15 cellular contexts compared by ENCODE assay signal in the genomic region with DNA sequence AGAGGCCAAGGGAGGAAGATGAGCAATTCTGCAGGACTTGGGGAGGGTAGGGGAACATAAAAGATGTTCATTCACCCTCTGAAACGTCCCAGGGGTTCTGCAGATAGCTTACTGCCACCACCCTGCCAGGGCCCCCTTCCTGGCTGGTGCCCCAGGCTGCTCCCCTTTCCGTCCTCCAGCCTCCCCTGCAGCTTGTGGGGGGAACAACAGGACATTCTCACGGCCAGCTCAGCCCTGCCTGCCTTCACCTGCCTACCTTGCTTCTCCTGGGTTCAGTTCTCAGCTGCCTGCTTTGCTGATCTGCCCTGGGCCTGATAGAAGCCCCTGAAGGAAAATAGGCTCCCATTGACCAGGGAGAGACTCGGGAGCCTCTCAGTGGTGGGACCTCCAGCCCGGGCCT.
"Had no signal": no experiment of that assay in that cellular context is flagged by ENCODE, and none has a peak within 500 bp of the region (broad histone marks: within the 10 kb centered on the region; RNA-seq: fewer than 3 reads in every experiment).

No MANE protein-coding gene starts in this region.

- H3K36me3 ChIP-seq: esophagus muscularis mucosa, sigmoid colon, spleen, upper lobe of left lung had no signal

- H3K27ac ChIP-seq: esophagus muscularis mucosa, sigmoid colon, spleen, testis, upper lobe of left lung, VCaP had no signal

- H3K4me3 ChIP-seq: esophagus muscularis mucosa, lung, sigmoid colon, spleen, testis, upper lobe of left lung had no signal

- H3K27me3 ChIP-seq: esophagus muscularis mucosa, sigmoid colon, spleen, testis, upper lobe of left lung had no signal

- DNase-seq: activated CD4-positive, alpha-beta T cell treated with anti-CD3 and anti-CD28 coated beads, Interleukin-2, amount 50 U/mL, for 48 hours; effector CD8-positive, alpha-beta T cell; islet precursor cell; nucleus accumbens; sigmoid colon; spleen; stimulated activated CD4-positive, alpha-beta T cell treated with anti-CD3 and anti-CD28 coated beads, Interleukin-4, amount 100 ng/mL, for 4 hours; T-helper 2 cell; testis; upper lobe of left lung had no signal

- ATAC-seq: natural killer cell treated with Interleukin-12 subunit alpha and Interleukin-12 subunit beta and Interleukin-15 and Interleukin-18, amount 100 ng/mL, for 72 hours; stimulated activated memory B cell treated with anti-CD40 and anti-IgM and Interleukin-4, amounts not matched to agents 10 μg/mL and 1 μg/mL and 100 μg/mL, for 72 hours had no signal

- H3K4me1 ChIP-seq: esophagus muscularis mucosa, sigmoid colon, spleen, testis, upper lobe of left lung had no signal

- H3K9me3 ChIP-seq: esophagus muscularis mucosa, sigmoid colon, spleen, testis, upper lobe of left lung had no signal
